8 cellular contexts compared by ENCODE assay signal in genomic region chr2:58428286-58428552, GRCh38.
DNase-seq lines count a peak whose midpoint lies in the region; ATAC-seq and TF ChIP-seq lines count a peak whose summit lies in the region.

No MANE protein-coding gene starts in this region.

- CTCF ChIA-PET in SK-N-SH (lab: Yijun Ruan, JAX): interaction anchor here (0.9 to 1.7 kb wide), 2 partner anchors 30 to 296 kb away, joined by 3 to 5 read pairs; no protein-coding TSS in a partner anchor

- no peak for TF ChIP-seq RAD21 in SK-N-SH (IDR thresholded peaks at IDR 0.05; ENCODE audit: low read length)

- H3K36me3 ChIP-seq in SK-N-SH (replicated peaks in 1 of 2; ENCODE audit: control insufficient read depth in 1 of 2, insufficient read depth in 2 of 2, low read length in 1 of 2) (no peaks in the 10 kb centered on the region), spleen (no peaks in the 10 kb centered on the region)

- H4K20me1 ChIP-seq in SK-N-SH (ENCODE audit: insufficient read depth): no peaks in the 10 kb centered on the region

- H3K27ac ChIP-seq in SK-N-SH (ENCODE audit: low read depth in 2 of 2, low read length in 1 of 2) (peak overlapping the region in 1 of 2 experiments; percentile 51; a peak in 2 of 4 replicates), foreskin keratinocyte (no peak overlapping the region), spleen (no peak overlapping the region)

- ATAC-seq in HG03159 (IDR thresholded peaks at IDR 0.05; ENCODE audit: unreplicated experiment) (peak; percentile 59), foreskin keratinocyte (peak; percentile 64), GM21423 (IDR thresholded peaks at IDR 0.05; ENCODE audit: unreplicated experiment) (no peak), HG03520 (IDR thresholded peaks at IDR 0.05; ENCODE audit: unreplicated experiment) (no peak)

- H3K4me1 ChIP-seq in SK-N-SH (ENCODE audit: control insufficient read depth in 1 of 2, insufficient read depth in 2 of 2, low read depth in 1 of 2, low read length in 1 of 2) (no peaks in the 10 kb centered on the region; a peak in 2 of 4 replicates), foreskin keratinocyte (no peaks in the 10 kb centered on the region), spleen (peaks cover 0 to 21% (median 13%) of the 10 kb centered on the region in 6 donors)

- H3K4me3 ChIP-seq in GM12865 (ENCODE audit: low read depth, low read length) (peak overlapping the region; percentile 66), SK-N-SH (ENCODE audit: low read depth in 2 of 2, low read length in 1 of 2) (peak overlapping the region; percentile 51 to 55), spleen (peak overlapping the region in 7 of 8 donors; percentile 11 to 63 (median 28))

- 0 out of 2 replicates have a peak overlapping the region, but pooled peaks have one; percentile 82 for H2AFZ ChIP-seq in SK-N-SH (ENCODE audit: low read depth)

- no peak for TF ChIP-seq POLR2A in spleen (IDR thresholded peaks at IDR 0.05)

- H3F3A ChIP-seq in SK-N-SH (replicated peaks; ENCODE audit: insufficient read depth): no peaks in the 10 kb centered on the region

- DNase-seq in GM12865 (ENCODE audit: low read depth): peak; percentile 17
- no peak for DNase-seq in SK-N-SH
- no peak for DNase-seq in foreskin keratinocyte
- no peak for DNase-seq in spleen
- DNase-seq in epidermal melanocyte (ENCODE audit: insufficient read length, low spot score): no peak

- H3K79me2 ChIP-seq in SK-N-SH (ENCODE audit: insufficient read depth): no peaks in the 10 kb centered on the region

- peak overlapping the region; percentile 83 for H3K4me2 ChIP-seq in SK-N-SH

- peaks cover 5% of the 10 kb centered on the region; the same call in 1 of the 2 replicates for H3K27me3 ChIP-seq in SK-N-SH (ENCODE audit: insufficient read depth)
- H3K27me3 ChIP-seq in foreskin keratinocyte: peaks cover 59% of the 10 kb centered on the region
- H3K27me3 ChIP-seq in spleen (replicated peaks in 1 of 7): peaks cover 0 to 52% (median 25%) of the 10 kb centered on the region in 7 donors

- WGBS in SK-N-SH (ENCODE audit: low lambda C conversion rate): 3% methylated on average over 9 of the region's 37 CpGs
- WGBS in spleen, 5 donors: 0 to 3% (median 1%) methylated on average over 21 to 37 of the region's 37 CpGs

- no peak for TF ChIP-seq CTCF in GM12865 (IDR thresholded peaks at IDR 0.05; ENCODE audit: insufficient read depth, low read depth, low read length, missing control alignments)
- no peak for TF ChIP-seq CTCF in SK-N-SH (IDR thresholded peaks at IDR 0.05)
- TF ChIP-seq CTCF in foreskin keratinocyte (conservative IDR thresholded peaks at IDR 0.05): no peak
- no peak for TF ChIP-seq CTCF in spleen (IDR thresholded peaks at IDR 0.05 in 8 of 11, conservative IDR thresholded peaks at IDR 0.05 in 3 of 11)

- no peak for TF ChIP-seq EP300 in SK-N-SH (IDR thresholded peaks at IDR 0.05; ENCODE audit: borderline replicate concordance in 1 of 2, low read depth in 1 of 2, low read length in 1 of 2)

- no peak overlapping the region for H3K9ac ChIP-seq in SK-N-SH

- intact Hi-C loops in spleen (cut with DNase I; ENCODE audit: low total_unique reads): no loop called here

- H3K9me2 ChIP-seq in SK-N-SH: no peaks in the 10 kb centered on the region

- H3K9me3 ChIP-seq in SK-N-SH: no peaks in the 10 kb centered on the region
- H3K9me3 ChIP-seq in spleen: no peaks in the 10 kb centered on the region

- POLR2A ChIA-PET in SK-N-SH (lab: Yijun Ruan, JAX): interaction anchor here (1.3 to 1.6 kb wide), 2 partner anchors 9 to 187 kb away, joined by 5 to 7 read pairs; partner anchors contain the start of gene FANCL

TF ChIP-seq in SK-N-SH, 30 proteins besides CTCF, POLR2A, EP300 and RAD21:
- TF ChIP-seq FOXJ3 (CRISPR knock-in tag; IDR thresholded peaks at IDR 0.05): no peak
- TF ChIP-seq SMC3 (IDR thresholded peaks at IDR 0.05; ENCODE audit: low read depth, low read length): no peak

Comparison
In these comparisons a context has a peak if more than half of its experiments do, and no peak if none do; other contexts are left out.
1. ATAC-seq: peak in HG03159 (single experiment) and foreskin keratinocyte (single experiment); none in GM21423 (single experiment) and HG03520 (single experiment).
2. Peak in every context shown above with its lines, with median percentiles within 50 percentile points of each other: H3K4me3 ChIP-seq.